8 cellular contexts compared by ENCODE assay signal in the genomic region with DNA sequence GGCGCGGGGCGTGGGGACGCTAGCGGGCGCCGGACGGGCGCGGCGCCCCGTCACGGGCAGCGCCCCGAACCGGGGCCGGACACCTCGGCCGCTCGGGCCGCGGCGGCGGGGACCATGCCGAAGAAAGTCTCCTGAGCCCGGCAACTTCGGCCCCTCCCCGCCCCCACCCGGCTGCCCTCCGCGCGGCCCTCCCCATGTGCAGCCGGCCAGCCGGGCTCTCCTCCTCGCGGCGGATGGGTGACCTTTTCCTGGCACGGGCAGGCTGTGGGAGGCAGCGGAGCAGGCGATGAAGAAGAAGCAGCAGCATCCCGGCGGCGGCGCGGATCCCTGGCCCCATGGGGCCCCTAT. TPM values are rescaled to one million over a fixed set of nuclear protein-coding genes. Genes with fewer than 3 reads are reported as not detected.
DNase-seq lines count a peak whose midpoint lies in the region; ATAC-seq and TF ChIP-seq lines count a peak whose summit lies in the region.

No MANE protein-coding gene starts in this region.

- ATAC-seq in GM21717 (IDR thresholded peaks at IDR 0.05; ENCODE audit: unreplicated experiment) = peak; percentile 11
- peak; percentile 45 to 60 (median 53) for ATAC-seq in right lobe of liver
- no peak for ATAC-seq in GM18870 (IDR thresholded peaks at IDR 0.05; ENCODE audit: unreplicated experiment)

- H3K4me1 ChIP-seq in right lobe of liver = peaks cover 0 to 14% (median 2%) of the 10 kb centered on the region in 4 donors
- H3K4me1 ChIP-seq in suprapubic skin = peaks cover 36% of the 10 kb centered on the region

- intact Hi-C loops in right lobe of liver (cut with DNase I) = loop anchor here in 1 of 2 donors (10.0 kb wide), 1 partner anchor 208 kb away; no protein-coding TSS in a partner anchor

- H3K9me3 ChIP-seq in right lobe of liver (no peaks in the 10 kb centered on the region), suprapubic skin (no peaks in the 10 kb centered on the region)

- peak overlapping the region; percentile 44 to 55 (median 45) for H3K4me3 ChIP-seq in right lobe of liver
- H3K4me3 ChIP-seq in suprapubic skin = peak overlapping the region; percentile 93

- TF ChIP-seq CTCF in right lobe of liver (IDR thresholded peaks at IDR 0.05) (no peak), suprapubic skin (IDR thresholded peaks at IDR 0.05) (no peak)

- H3K36me3 ChIP-seq in right lobe of liver (no peaks in the 10 kb centered on the region), suprapubic skin (no peaks in the 10 kb centered on the region)

- TF ChIP-seq POLR2A in right lobe of liver (IDR thresholded peaks at IDR 0.05) = no peak
- TF ChIP-seq POLR2A in suprapubic skin (IDR thresholded peaks at IDR 0.05) = no peak

- no peak for TF ChIP-seq EP300 in suprapubic skin (IDR thresholded peaks at IDR 0.05)

- H3K27me3 ChIP-seq in right lobe of liver (peaks cover 0 to 6% of the 10 kb centered on the region in 2 donors), suprapubic skin (peaks cover 5% of the 10 kb centered on the region)

- 0% methylated on average over 8 of the region's 45 CpGs for WGBS in right lobe of liver (ENCODE audit: insufficient coverage, low coverage, low lambda C conversion rate, missing lambda C conversion rate)
- 0% methylated on average over 12 of the region's 45 CpGs for WGBS in suprapubic skin

- DNase-seq in CD1c-positive myeloid dendritic cell (ENCODE audit: extremely low spot score) = peak; percentile 50
- DNase-seq in RPMI7951 (ENCODE audit: low read depth) = peak; percentile 61
- DNase-seq in dermis blood vessel endothelial cell = peak; percentile 14
- peak; percentile 50 to 67 (median 53) for DNase-seq in right lobe of liver
- peak; percentile 81 to 84 for DNase-seq in suprapubic skin (ENCODE audit: low spot score in 2 of 2)
- DNase-seq in germinal center (ENCODE audit: low spot score) = no peak

- H3K27ac ChIP-seq in right lobe of liver = peak overlapping the region in 2 of 3 donors; percentile 17 to 18
- peak overlapping the region; percentile 86 for H3K27ac ChIP-seq in suprapubic skin

RNA-seq across cellular contexts. Expression of a gene that starts 0.3 kb away (rescaled TPM):
- 5.7 and 6.8 TPM in 2 replicates for total RNA-seq in RPMI7951 (2014; rRNA removed; shearing (Covaris generic))
- total RNA-seq in dermis blood vessel endothelial cell (0.28 and 0.34 TPM in 2 replicates), right lobe of liver (1 to 10 TPM in 3 of 6 experiments, under 1 TPM in 3; 0.44 to 1.9 (median 0.91) TPM), suprapubic skin (10 to 100 TPM; 16.7 to 19.5 (median 18.1) TPM)
